ENCODE assay signal across 22 cellular contexts in genomic region chr9:20226345-20226744, GRCh38.
"Had no signal": no experiment of that assay in that cellular context is flagged by ENCODE, and none has a peak within 500 bp of the region (broad histone marks: within the 10 kb centered on the region; RNA-seq: fewer than 3 reads in every experiment).

No MANE protein-coding gene starts in this region.

- H3K27me3 Mint-ChIP-seq: activated CD8-positive, alpha-beta memory T cell treated with anti-CD3 and anti-CD28 coated beads, Interleukin-2, amount 10 ng/mL, durations not matched to agents 7 days and 5 days; activated naive CD8-positive, alpha-beta T cell treated with anti-CD3 and anti-CD28 coated beads, Interleukin-2, amount 50 U/mL, for 24 hours; T-helper 17 cell had no signal

- H3K27ac ChIP-seq: brain microvascular endothelial cell, colonic mucosa, epithelial cell of prostate, foreskin keratinocyte, thoracic aorta, upper lobe of left lung, VCaP had no signal

- DNase-seq: activated CD4-positive, alpha-beta T cell treated with anti-CD3 and anti-CD28 coated beads, Interleukin-2, amount 50 U/mL, for 48 hours; activated CD8-positive, alpha-beta memory T cell treated with anti-CD3 and anti-CD28 coated beads, Interleukin-2, amount 10 ng/mL, durations not matched to agents 7 days and 5 days; activated naive CD4-positive, alpha-beta T cell; activated naive CD8-positive, alpha-beta T cell treated with anti-CD3 and anti-CD28 coated beads, Interleukin-2, amount 50 U/mL, for 24 hours; aorta; brain microvascular endothelial cell; central memory CD4-positive, alpha-beta T cell; colonic mucosa; endodermal cell; foreskin keratinocyte; hippocampal formation; islet precursor cell; nephron progenitor cell; nucleus accumbens; posterior cingulate gyrus; T-helper 17 cell; upper lobe of left lung had no signal

- ATAC-seq: activated CD8-positive, alpha-beta memory T cell treated with anti-CD3 and anti-CD28 coated beads, Interleukin-2, amount 10 ng/mL, durations not matched to agents 7 days and 5 days; activated naive CD8-positive, alpha-beta T cell treated with anti-CD3 and anti-CD28 coated beads, Interleukin-2, amount 50 U/mL, for 24 hours; foreskin keratinocyte; T-helper 17 cell had no signal

- H3K36me3 Mint-ChIP-seq: mesothelial cell of epicardium had no signal

- H3K4me3 ChIP-seq: colonic mucosa, lung, thoracic aorta, upper lobe of left lung had no signal

- H3K9me3 Mint-ChIP-seq: activated naive CD8-positive, alpha-beta T cell treated with anti-CD3 and anti-CD28 coated beads, Interleukin-2, amount 50 U/mL, for 24 hours had no signal

- H3K27ac Mint-ChIP-seq: activated naive CD8-positive, alpha-beta T cell treated with anti-CD3 and anti-CD28 coated beads, Interleukin-2, amount 50 U/mL, for 24 hours; endodermal cell; mesothelial cell of epicardium; T-helper 17 cell had no signal

- H3K4me1 ChIP-seq: colonic mucosa, upper lobe of left lung had no signal

- H3K4me3 Mint-ChIP-seq: activated naive CD8-positive, alpha-beta T cell treated with anti-CD3 and anti-CD28 coated beads, Interleukin-2, amount 50 U/mL, for 24 hours; endodermal cell; mesothelial cell of epicardium; nephron progenitor cell had no signal

- H3K36me3 ChIP-seq: brain microvascular endothelial cell, colonic mucosa, thoracic aorta, upper lobe of left lung had no signal

- H3K9me3 ChIP-seq: colonic mucosa, thoracic aorta, upper lobe of left lung had no signal

- H3K27me3 ChIP-seq: brain microvascular endothelial cell, colonic mucosa, foreskin keratinocyte, upper lobe of left lung had no signal
